Comparison of ENCODE assay signal across 1 cellular context in the genomic region with DNA sequence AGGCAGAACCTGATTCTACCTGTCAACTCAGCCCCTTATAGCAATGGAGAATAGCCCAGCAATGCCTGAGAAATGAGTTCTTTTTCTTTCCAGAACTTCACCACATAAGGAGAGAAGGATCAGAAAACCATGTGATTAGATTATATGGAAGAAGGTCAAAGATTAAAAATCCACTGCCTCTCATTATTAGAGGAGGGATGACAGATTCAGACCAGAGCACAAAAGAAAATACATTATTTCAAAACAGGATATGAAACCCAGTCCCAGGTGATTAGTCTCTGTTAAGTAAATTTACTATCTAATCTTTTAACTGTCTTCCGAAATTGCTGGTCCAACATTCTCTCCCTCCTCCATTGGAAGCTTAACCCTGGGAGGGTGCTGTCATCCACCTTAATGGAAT.
TF ChIP-seq lines count a peak whose summit lies in the region.

No MANE protein-coding gene starts in this region.

TF ChIP-seq in SK-N-SH treated with all-trans-retinoic acid at 6 μM for 48 hours, 23 proteins besides CTCF, POLR2A, EP300 and RAD21 (continued from another document):
- TF ChIP-seq PPARA (CRISPR knock-in tag; IDR thresholded peaks at IDR 0.05; ENCODE audit: borderline replicate concordance) (no peak), TCF4 (CRISPR knock-in tag; IDR thresholded peaks at IDR 0.05; ENCODE audit: borderline replicate concordance) (peak; percentile 54; the same call in 1 of the 2 replicates), CSDC2 (CRISPR knock-in tag; IDR thresholded peaks at IDR 0.05) (no peak), ZNF565 (CRISPR knock-in tag; conservative IDR thresholded peaks at IDR 0.05; ENCODE audit: low read depth) (no peak), RARB (CRISPR knock-in tag; IDR thresholded peaks at IDR 0.05) (peak; percentile 88; the same call in 1 of the 2 replicates), OSR1 (CRISPR knock-in tag; IDR thresholded peaks at IDR 0.05) (no peak), TOX (CRISPR knock-in tag; IDR thresholded peaks at IDR 0.05; ENCODE audit: borderline replicate concordance) (peak; percentile 89; the same call in 1 of the 2 replicates), ZC3H10 (CRISPR knock-in tag; IDR thresholded peaks at IDR 0.05) (no peak; the same call in 1 of the 2 replicates), ZFP30 (CRISPR knock-in tag; IDR thresholded peaks at IDR 0.05) (no peak), BACH2 (CRISPR knock-in tag; IDR thresholded peaks at IDR 0.05; ENCODE audit: borderline replicate concordance) (no peak)
- TF ChIP-seq, protein P1, sequence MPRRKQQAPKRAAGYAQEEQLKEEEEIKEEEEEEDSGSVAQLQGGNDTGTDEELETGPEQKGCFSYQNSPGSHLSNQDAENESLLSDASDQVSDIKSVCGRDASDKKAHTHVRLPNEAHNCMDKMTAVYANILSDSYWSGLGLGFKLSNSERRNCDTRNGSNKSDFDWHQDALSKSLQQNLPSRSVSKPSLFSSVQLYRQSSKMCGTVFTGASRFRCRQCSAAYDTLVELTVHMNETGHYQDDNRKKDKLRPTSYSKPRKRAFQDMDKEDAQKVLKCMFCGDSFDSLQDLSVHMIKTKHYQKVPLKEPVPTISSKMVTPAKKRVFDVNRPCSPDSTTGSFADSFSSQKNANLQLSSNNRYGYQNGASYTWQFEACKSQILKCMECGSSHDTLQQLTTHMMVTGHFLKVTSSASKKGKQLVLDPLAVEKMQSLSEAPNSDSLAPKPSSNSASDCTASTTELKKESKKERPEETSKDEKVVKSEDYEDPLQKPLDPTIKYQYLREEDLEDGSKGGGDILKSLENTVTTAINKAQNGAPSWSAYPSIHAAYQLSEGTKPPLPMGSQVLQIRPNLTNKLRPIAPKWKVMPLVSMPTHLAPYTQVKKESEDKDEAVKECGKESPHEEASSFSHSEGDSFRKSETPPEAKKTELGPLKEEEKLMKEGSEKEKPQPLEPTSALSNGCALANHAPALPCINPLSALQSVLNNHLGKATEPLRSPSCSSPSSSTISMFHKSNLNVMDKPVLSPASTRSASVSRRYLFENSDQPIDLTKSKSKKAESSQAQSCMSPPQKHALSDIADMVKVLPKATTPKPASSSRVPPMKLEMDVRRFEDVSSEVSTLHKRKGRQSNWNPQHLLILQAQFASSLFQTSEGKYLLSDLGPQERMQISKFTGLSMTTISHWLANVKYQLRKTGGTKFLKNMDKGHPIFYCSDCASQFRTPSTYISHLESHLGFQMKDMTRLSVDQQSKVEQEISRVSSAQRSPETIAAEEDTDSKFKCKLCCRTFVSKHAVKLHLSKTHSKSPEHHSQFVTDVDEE (CRISPR knock-in tag; IDR thresholded peaks at IDR 0.05), result peak; percentile 38; the same call in 1 of the 2 replicates
